ENCODE assay signal across 23 cellular contexts in the genomic region with DNA sequence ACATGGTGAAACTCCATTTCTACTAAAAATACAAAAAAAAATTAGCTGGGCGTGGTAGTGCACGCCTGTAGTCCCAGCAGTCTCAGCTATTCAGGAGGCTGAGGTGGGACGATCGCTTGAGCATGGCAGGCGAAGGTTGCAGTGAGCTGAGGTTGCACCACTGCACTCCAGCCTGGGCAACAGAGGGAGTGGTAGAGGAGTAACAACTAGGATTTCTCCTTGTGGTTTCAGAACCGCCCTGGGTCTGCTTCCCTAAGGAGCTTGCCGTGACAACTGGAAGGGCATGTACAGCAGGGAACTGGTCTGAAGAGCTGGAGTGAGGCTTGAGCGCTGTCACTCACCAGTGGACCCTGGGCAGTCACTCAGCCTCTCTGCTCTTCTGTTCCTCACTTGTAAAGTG. TPM values are rescaled to one million over a fixed set of nuclear protein-coding genes. Genes with fewer than 3 reads are reported as not detected.
DNase-seq lines count a peak whose midpoint lies in the region; ATAC-seq and TF ChIP-seq lines count a peak whose summit lies in the region.
"Had no signal": no experiment of that assay in that cellular context is flagged by ENCODE, and none has a peak within 500 bp of the region (broad histone marks: within the 10 kb centered on the region; RNA-seq: fewer than 3 reads in every experiment).

No MANE protein-coding gene starts in this region.

- ATAC-seq in right cardiac atrium (no peak), psoas muscle (peak in 3 of 4 donors; percentile 34 to 40 (median 36)), GM18505 (IDR thresholded peaks at IDR 0.05; ENCODE audit: unreplicated experiment) (no peak)
- ATAC-seq: HCT116 had no signal

- H3K4me3 ChIP-seq in cardiac muscle cell (no peak overlapping the region), left ventricle myocardium inferior (no peak overlapping the region), right cardiac atrium (ENCODE audit: low read length) (no peak overlapping the region), psoas muscle (no peak overlapping the region), stomach smooth muscle (ENCODE audit: low read length in 2 of 2) (no peak overlapping the region)

- peaks cover 29% of the 10 kb centered on the region for H3K4me1 Mint-ChIP-seq in nephron progenitor cell

- intact Hi-C loops in left ventricle myocardium inferior (cut with micrococcal nuclease) (no loop called here), right cardiac atrium (cut with DNase I) (loop anchor here in 1 of 4 donors (10.0 kb wide), 1 partner anchor 66 kb away; no protein-coding TSS in a partner anchor), psoas muscle (cut with DNase I) (no loop called here)

- H3K9me3 ChIP-seq in cardiac muscle cell (ENCODE audit: low read depth) (no peaks in the 10 kb centered on the region), left ventricle myocardium inferior (replicated peaks) (no peaks in the 10 kb centered on the region), right cardiac atrium (ENCODE audit: control insufficient read depth, low read length) (no peaks in the 10 kb centered on the region), psoas muscle (no peaks in the 10 kb centered on the region), stomach smooth muscle (ENCODE audit: control insufficient read depth in 2 of 2, low read length in 2 of 2) (no peaks in the 10 kb centered on the region)

- no peak for TF ChIP-seq POLR2A in GM18505 (IDR thresholded peaks at IDR 0.05; ENCODE audit: borderline replicate concordance, extremely low read depth, insufficient read depth, insufficient read length)

- H3K27ac ChIP-seq in cardiac muscle cell (peak overlapping the region; percentile 77), left ventricle myocardium inferior (replicated peaks) (no peak overlapping the region), right cardiac atrium (ENCODE audit: low read length) (peak overlapping the region; percentile 5), psoas muscle (no peak overlapping the region), stomach smooth muscle (ENCODE audit: low read length) (peak overlapping the region; percentile 82)
- H3K27ac ChIP-seq: HL-60, KMS-11 had no signal

- H3K4me3 Mint-ChIP-seq in nephron progenitor cell, result no peak overlapping the region
- H3K4me3 Mint-ChIP-seq: IgD-negative memory B cell had no signal

- no peak for TF ChIP-seq CTCF in cardiac muscle cell (IDR thresholded peaks at IDR 0.05; ENCODE audit: low read depth, low read length)
- no peak for TF ChIP-seq CTCF in left ventricle myocardium inferior (IDR thresholded peaks at IDR 0.05; ENCODE audit: borderline replicate concordance)
- no peak for TF ChIP-seq CTCF in psoas muscle (IDR thresholded peaks at IDR 0.05)
- no peak for TF ChIP-seq CTCF in nephron progenitor cell (IDR thresholded peaks at IDR 0.05)

- DNase-seq in cardiac muscle cell (ENCODE audit: low read depth in 1 of 2, low spot score in 1 of 2), result no peak
- DNase-seq in left ventricle myocardium inferior, result no peak
- DNase-seq in right cardiac atrium, result no peak
- DNase-seq in psoas muscle, result no peak
- no peak for DNase-seq in GM03348 (ENCODE audit: low spot score)
- DNase-seq in nephron progenitor cell, result no peak
- DNase-seq: DMS153, DND-41, MM.1S, NCI-H1092, NCI-H1417 treated with DMSO at 0.1 percent for 48 hours, NCI-H187 treated with DMSO at 0.1 percent for 48 hours, NCI-H2107, NCI-H510A, NCI-H69, RPMI8226, SHP77 treated with DMSO at 0.1 percent for 48 hours had no signal

- H3K36me3 ChIP-seq in cardiac muscle cell (no peaks in the 10 kb centered on the region), left ventricle myocardium inferior (no peaks in the 10 kb centered on the region), psoas muscle (ENCODE audit: insufficient read depth in 1 of 2, low read depth in 1 of 2) (no peaks in the 10 kb centered on the region), stomach smooth muscle (ENCODE audit: control insufficient read depth in 2 of 2, insufficient read depth in 2 of 2, low read length in 2 of 2) (no peaks in the 10 kb centered on the region)

- peaks cover 15% of the 10 kb centered on the region for H3K27me3 Mint-ChIP-seq in nephron progenitor cell (ENCODE audit: low read depth, poor library complexity)

- 92% methylated on average over 8 of the region's 8 CpGs for WGBS in right cardiac atrium
- 91 to 93% (median 92%) methylated on average over 8 of the region's 8 CpGs for WGBS in psoas muscle, 3 donors

- peaks cover 20% of the 10 kb centered on the region for H3K4me1 ChIP-seq in cardiac muscle cell (ENCODE audit: low read depth)
- peaks cover 15% of the 10 kb centered on the region for H3K4me1 ChIP-seq in left ventricle myocardium inferior
- no peaks in the 10 kb centered on the region for H3K4me1 ChIP-seq in right cardiac atrium (ENCODE audit: control insufficient read depth, insufficient read depth, low read length)
- peaks cover 24% of the 10 kb centered on the region for H3K4me1 ChIP-seq in psoas muscle
- peaks cover 46% of the 10 kb centered on the region for H3K4me1 ChIP-seq in stomach smooth muscle (ENCODE audit: control insufficient read depth, insufficient read depth, low read length)

- H3K27me3 ChIP-seq in cardiac muscle cell (no peaks in the 10 kb centered on the region), left ventricle myocardium inferior (ENCODE audit: low read depth) (no peaks in the 10 kb centered on the region), right cardiac atrium (ENCODE audit: control insufficient read depth, insufficient read depth) (no peaks in the 10 kb centered on the region), psoas muscle (ENCODE audit: insufficient read depth in 3 of 3, low read length in 2 of 3) (no peaks in the 10 kb centered on the region), stomach smooth muscle (ENCODE audit: control insufficient read depth in 1 of 2, insufficient read depth in 2 of 2, low read length in 2 of 2) (no peaks in the 10 kb centered on the region)

- no peaks in the 10 kb centered on the region for H3K36me3 Mint-ChIP-seq in nephron progenitor cell (ENCODE audit: low read depth)
- H3K36me3 Mint-ChIP-seq: IgD-negative memory B cell had no signal

- H3K9me3 Mint-ChIP-seq in nephron progenitor cell, result no peaks in the 10 kb centered on the region
- H3K9me3 Mint-ChIP-seq: IgD-negative memory B cell had no signal

- H3K9ac ChIP-seq in stomach smooth muscle (ENCODE audit: low read length in 2 of 2), result no peak overlapping the region
- H3K9ac ChIP-seq: KMS-11 had no signal

- no peak overlapping the region for H3K27ac Mint-ChIP-seq in nephron progenitor cell
- H3K27ac Mint-ChIP-seq: IgD-negative memory B cell had no signal

RNA-seq across cellular contexts. Expression of a gene that starts 29.1 kb away (rescaled TPM):
- total RNA-seq in cardiac muscle cell (14.6 and 22.7 TPM in 2 replicates), left ventricle myocardium inferior (30.2 TPM), right cardiac atrium (10 to 100 TPM; 22.5 to 34.4 (median 26.7) TPM), psoas muscle (10 to 100 TPM in 2 of 4 donors, 1 to 10 TPM in 2; 4.1 to 16.1 (median 9.7) TPM)
- polyA plus RNA-seq in cardiac muscle cell (19.3 and 20.4 TPM in 2 replicates), right cardiac atrium (16.5 TPM), psoas muscle (1 to 10 TPM; 1.2 to 8.2 (median 4.8) TPM)
- polyA plus RNA-seq: IgD-negative memory B cell had no signal

Comparison
In these comparisons a context has a peak if more than half of its experiments do, and no peak if none do; other contexts are left out.
1. H3K27ac ChIP-seq: peak in cardiac muscle cell (single experiment), right cardiac atrium (single experiment) and stomach smooth muscle (single experiment); none in left ventricle myocardium inferior (single experiment) and psoas muscle (single experiment).
2. ATAC-seq: peak in psoas muscle (3 of 4); none in right cardiac atrium (0 of 2) and GM18505 (single experiment).